Comparison of ENCODE assay signal across 10 cellular contexts in the genomic region with DNA sequence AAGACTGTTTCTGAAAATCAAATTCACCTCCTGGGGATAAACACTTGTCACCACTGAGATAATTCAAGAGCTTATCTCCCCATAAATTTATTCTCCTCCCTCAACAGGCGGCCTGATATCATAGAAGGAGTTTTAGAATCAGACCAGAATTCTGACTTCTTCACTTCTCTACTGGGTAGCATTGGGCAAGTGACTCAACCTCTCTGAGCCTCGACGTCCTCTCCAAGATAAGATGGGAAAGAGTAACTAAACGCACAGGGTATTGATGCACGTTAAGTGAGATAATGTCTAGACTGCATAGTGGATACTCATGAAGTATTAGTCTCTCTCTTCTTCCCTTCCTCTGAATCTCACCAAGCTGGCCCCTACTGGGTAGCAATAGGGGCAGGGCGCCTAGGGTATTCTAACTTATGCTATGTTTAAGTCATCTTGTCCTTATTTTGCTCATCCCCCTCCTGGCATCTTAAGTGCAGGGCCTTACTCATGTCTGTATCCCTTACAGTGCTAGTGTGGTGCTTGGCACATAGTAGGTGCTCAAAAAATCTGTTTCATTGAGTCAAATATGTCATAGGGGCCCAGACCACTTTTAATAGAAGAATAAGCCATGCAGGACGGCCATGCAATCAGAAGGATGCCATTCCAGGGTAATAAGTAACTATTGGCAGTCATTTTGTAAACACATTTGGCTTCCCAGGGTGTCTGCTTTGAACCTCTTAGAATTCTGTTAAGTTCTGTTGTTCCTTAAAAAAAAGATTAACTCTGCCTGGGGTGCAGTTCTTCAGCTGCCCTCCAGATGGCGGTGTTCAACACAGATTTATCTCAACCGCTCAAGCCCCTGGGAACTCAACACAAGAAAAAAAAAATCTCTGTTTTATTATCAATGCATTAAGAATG.
DNase-seq lines count a peak whose midpoint lies in the region; ATAC-seq, FAIRE-seq and TF ChIP-seq lines count a peak whose summit lies in the region.
"Had no signal": no experiment of that assay in that cellular context is flagged by ENCODE, and none has a peak within 500 bp of the region (broad histone marks: within the 10 kb centered on the region; RNA-seq: fewer than 3 reads in every experiment).

No MANE protein-coding gene starts in this region.

- peaks cover 6% of the 10 kb centered on the region for H3K27me3 Mint-ChIP-seq in chondrocyte (ENCODE audit: low read depth)

- no peak overlapping the region for H2BK20ac ChIP-seq in IMR-90 (ENCODE audit: low read depth, low read length)

- H3K56ac ChIP-seq in IMR-90 (ENCODE audit: extremely low read depth, insufficient read depth, low read length): no peak overlapping the region

- no peak overlapping the region for H3K14ac ChIP-seq in IMR-90 (replicated peaks; ENCODE audit: low read depth, low read length)

- H3K4me1 ChIP-seq in IMR-90 (ENCODE audit: control insufficient read depth, insufficient read depth, low read length): no peaks in the 10 kb centered on the region
- H3K4me1 ChIP-seq in RWPE2 (ENCODE audit: insufficient read depth, poor library complexity, severe bottlenecking): no peaks in the 10 kb centered on the region
- no peaks in the 10 kb centered on the region for H3K4me1 ChIP-seq in HepG2 (ENCODE audit: insufficient read depth, low read length)

- H3K36me3 ChIP-seq in IMR-90 (ENCODE audit: control insufficient read depth, insufficient read depth, low read length) (no peaks in the 10 kb centered on the region), RWPE2 (ENCODE audit: low read depth) (no peaks in the 10 kb centered on the region), HepG2 (replicated peaks in 1 of 2; ENCODE audit: control insufficient read depth in 1 of 2, insufficient read depth in 2 of 2, low read length in 2 of 2) (no peaks in the 10 kb centered on the region)
- H3K36me3 ChIP-seq: BLaER1 treated with 17β-estradiol and CSF1 and Interleukin-3, amounts not matched to agents 10 nM and 100 nM had no signal

- no peak overlapping the region for H3K4ac ChIP-seq in IMR-90 (ENCODE audit: low read depth, low read length)

- TF ChIP-seq EP300 in HepG2 (IDR thresholded peaks at IDR 0.05; ENCODE audit: low read depth in 2 of 2, low read length in 2 of 2): no peak
- TF ChIP-seq EP300 in HepG2 (CRISPR knock-in tag; IDR thresholded peaks at IDR 0.05; ENCODE audit: borderline replicate concordance): no peak

- no TSS peak for BruUV-seq in IMR-90 (replicated peaks; lab: Mats Ljungman, UMichigan)
- BruUV-seq in HepG2 (replicated peaks; lab: Mats Ljungman, UMichigan): no TSS peak

- H2BK15ac ChIP-seq in IMR-90 (ENCODE audit: low read depth, low read length): no peak overlapping the region

- TF ChIP-seq RAD21 in IMR-90 (IDR thresholded peaks at IDR 0.05; ENCODE audit: low read length): peak; percentile 54
- TF ChIP-seq RAD21 in HepG2 (CRISPR knock-in tag; IDR thresholded peaks at IDR 0.05): no peak

- CTCF ChIA-PET in IMR-90 (lab: Yijun Ruan, JAX) (interaction anchor here (0.6 to 1.5 kb wide), 14 partner anchors 9 to 1149 kb away, joined by 3 to 6 read pairs (median 3); no protein-coding TSS in a partner anchor), HepG2 (lab: Yijun Ruan, JAX; ENCODE audit: low intra/inter-chr PET ratio, low total read pairs) (interaction anchor here (0.7 to 3.0 kb wide), 2 partner anchors 366 to 367 kb away, joined by 3 to 25 read pairs; no protein-coding TSS in a partner anchor)

- H3K79me1 ChIP-seq in IMR-90 (ENCODE audit: low read depth in 1 of 2, low read length in 2 of 2): no peaks in the 10 kb centered on the region

- dilution Hi-C loops in IMR-90 (cut with HindIII; ENCODE audit: low sequenced_read_pairs, unreplicated experiment): no loop called here

- H4K5ac ChIP-seq in IMR-90 (ENCODE audit: low read depth, low read length): no peak overlapping the region

- H2AFZ ChIP-seq in IMR-90 (replicated peaks; ENCODE audit: low read length, poor library complexity) (no peak overlapping the region), HepG2 (ENCODE audit: low read length) (no peak overlapping the region)

- in situ Hi-C loops in IMR-90 (cut with MboI; ENCODE audit: low sequenced_read_pairs) (loop anchor here (10.0 kb wide), 1 partner anchor 586 kb away; the partner anchor contains the start of gene CCL1), HepG2 (cut with HindIII; ENCODE audit: extremely low pct_ligation_motif_present, low pct_unique_long_range_greater_than_20kb) (loop anchor here (5.0 to 10.0 kb wide), 2 partner anchors 166 to 369 kb away; no protein-coding TSS in a partner anchor)

- H4K8ac ChIP-seq in IMR-90 (ENCODE audit: low read depth in 2 of 2, low read length in 2 of 2): no peak overlapping the region

- H3K4me2 ChIP-seq in IMR-90 (ENCODE audit: low read depth, low read length) (no peak overlapping the region), HepG2 (ENCODE audit: low read depth, low read length) (no peak overlapping the region)
- H3K4me2 ChIP-seq: BLaER1 treated with 17β-estradiol and CSF1 and Interleukin-3, amounts not matched to agents 10 nM and 100 nM had no signal

- H3K79me2 ChIP-seq in HepG2 (ENCODE audit: insufficient read depth, low read length): no peaks in the 10 kb centered on the region

- H2AK9ac ChIP-seq in IMR-90 (replicated peaks; ENCODE audit: low read depth, low read length, poor library complexity): no peak overlapping the region

- H3K27me3 ChIP-seq in IMR-90 (ENCODE audit: control insufficient read depth, insufficient read depth, low read length): peaks cover 2% of the 10 kb centered on the region; the same call in 1 of the 2 replicates
- H3K27me3 ChIP-seq in RWPE2 (ENCODE audit: insufficient read depth, poor library complexity, severe bottlenecking): peaks cover 2% of the 10 kb centered on the region
- peaks cover 0 to 3% of the 10 kb centered on the region in 2 experiments; a peak in 1 of 5 replicates for H3K27me3 ChIP-seq in HepG2 (ENCODE audit: control insufficient read depth in 1 of 2, insufficient read depth in 2 of 2, low read length in 2 of 2)
- H3K27me3 ChIP-seq: BLaER1 treated with 17β-estradiol and CSF1 and Interleukin-3, amounts not matched to agents 10 nM and 100 nM had no signal

- TF ChIP-seq CTCF in IMR-90 (conservative IDR thresholded peaks at IDR 0.05; ENCODE audit: low read depth, low read length) (peak; percentile 89), RWPE2 (IDR thresholded peaks at IDR 0.05; ENCODE audit: poor library complexity, severe bottlenecking) (peak; percentile 86), chondrocyte (IDR thresholded peaks at IDR 0.05) (peak; percentile 90), HepG2 (CRISPR knock-in tag; IDR thresholded peaks at IDR 0.05) (peak; percentile 66)

- POLR2A ChIA-PET in IMR-90 (lab: Charles Lee; ENCODE audit: unreplicated experiment): no interaction called here
- POLR2A ChIA-PET in HepG2 (lab: Yijun Ruan, JAX): no interaction called here

- no peak overlapping the region for H3K4me3 Mint-ChIP-seq in chondrocyte (ENCODE audit: unreplicated experiment)
- H3K4me3 Mint-ChIP-seq: dendritic cell treated with granulocyte-macrophage colony-stimulating factor and Interleukin-4, amounts not matched to agents 40 ng/mL and 50 ng/mL, for 4 days had no signal

- H3K36me3 Mint-ChIP-seq in chondrocyte (ENCODE audit: low read depth): no peaks in the 10 kb centered on the region

- no peaks in the 10 kb centered on the region for H3K9me3 ChIP-seq in IMR-90 (ENCODE audit: control insufficient read depth, insufficient read depth, low read length)
- H3K9me3 ChIP-seq in RWPE2 (ENCODE audit: severe bottlenecking): no peaks in the 10 kb centered on the region
- no peaks in the 10 kb centered on the region for H3K9me3 ChIP-seq in HepG2 (ENCODE audit: low read length)
- H3K9me3 ChIP-seq: BLaER1 treated with 17β-estradiol and CSF1 and Interleukin-3, amounts not matched to agents 10 nM and 100 nM had no signal

- H3K4me3 ChIP-seq in IMR-90 (ENCODE audit: insufficient read depth, low read depth, low read length): no peak overlapping the region
- no peak overlapping the region for H3K4me3 ChIP-seq in RWPE2 (ENCODE audit: severe bottlenecking)
- H3K4me3 ChIP-seq in HepG2 (replicated peaks in 1 of 3; ENCODE audit: insufficient read depth in 1 of 3, low read depth in 2 of 3, low read length in 3 of 3): no peak overlapping the region
- H3K4me3 ChIP-seq: BLaER1 treated with 17β-estradiol and CSF1 and Interleukin-3, amounts not matched to agents 10 nM and 100 nM had no signal

- no peak overlapping the region for H4K91ac ChIP-seq in IMR-90 (ENCODE audit: insufficient read depth, low read depth, low read length)

- no peak overlapping the region for H3K27ac Mint-ChIP-seq in chondrocyte (ENCODE audit: unreplicated experiment)
- H3K27ac Mint-ChIP-seq: dendritic cell treated with granulocyte-macrophage colony-stimulating factor and Interleukin-4, amounts not matched to agents 40 ng/mL and 50 ng/mL, for 4 days had no signal

- H3K9me3 Mint-ChIP-seq in chondrocyte (ENCODE audit: low read depth): no peaks in the 10 kb centered on the region
- H3K9me3 Mint-ChIP-seq: dendritic cell treated with granulocyte-macrophage colony-stimulating factor and Interleukin-4, amounts not matched to agents 40 ng/mL and 50 ng/mL, for 4 days had no signal

- H3K9ac ChIP-seq in IMR-90 (ENCODE audit: low read depth, low read length) (no peak overlapping the region), HepG2 (ENCODE audit: insufficient read depth, low read depth, low read length) (no peak overlapping the region)
- H3K9ac ChIP-seq: BLaER1 treated with 17β-estradiol and CSF1 and Interleukin-3, amounts not matched to agents 10 nM and 100 nM had no signal

- no peaks in the 10 kb centered on the region for H3K9me1 ChIP-seq in IMR-90 (ENCODE audit: insufficient read depth, low read length)

- H3K27ac ChIP-seq in IMR-90 (ENCODE audit: insufficient read depth, low read length): no peak overlapping the region
- no peak overlapping the region for H3K27ac ChIP-seq in RWPE2 (ENCODE audit: poor library complexity, severe bottlenecking)
- H3K27ac ChIP-seq in HepG2 (ENCODE audit: extremely low read length, insufficient read depth, low read length): no peak overlapping the region
- H3K27ac ChIP-seq: BLaER1 treated with 17β-estradiol and CSF1 and Interleukin-3, amounts not matched to agents 10 nM and 100 nM had no signal

- H2BK120ac ChIP-seq in IMR-90 (ENCODE audit: low read depth, low read length): no peak overlapping the region

- no peak overlapping the region for H3K23ac ChIP-seq in IMR-90 (ENCODE audit: low read depth, low read length)

- TF ChIP-seq POLR2A in IMR-90 (IDR thresholded peaks at IDR 0.05; ENCODE audit: low read depth, low read length): no peak
- no peak for TF ChIP-seq POLR2A in HepG2 (IDR thresholded peaks at IDR 0.05; ENCODE audit: insufficient read depth in 1 of 2, low read depth in 2 of 2, low read length in 2 of 2)

- no peaks in the 10 kb centered on the region for H3K4me1 Mint-ChIP-seq in chondrocyte (ENCODE audit: low read depth)

- DNase-seq in NCI-H1436 (lab: John Stamatoyannopoulos, UW) (peak; percentile 21), NCI-H1436 treated with DMSO at 0.1 percent for 48 hours (lab: John Stamatoyannopoulos, UW) (no peak), IMR-90 (peak; percentile 69), RWPE2 (ENCODE audit: low spot score) (no peak), chondrocyte (ENCODE audit: low spot score) (no peak), HepG2 (ENCODE audit: low spot score) (peak; percentile 33)
- peak; percentile 3 to 4 for DNase-seq in stimulated activated CD8-positive, alpha-beta memory T cell treated with anti-CD3 and anti-CD28 coated beads, Interleukin-15, amount 100 ng/mL, for 48 hours (ENCODE audit: low read depth in 2 of 2)

- no CpG with 5 or more reads among the region's 9 CpGs for WGBS in IMR-90 (ENCODE audit: extremely low coverage in 2 of 2, insufficient read length in 1 of 2), 2 experiments
- 22% methylated on average over 9 of the region's 9 CpGs for WGBS in HepG2 (ENCODE audit: low lambda C conversion rate)

- intact Hi-C loops in IMR-90 (cut with micrococcal nuclease): loop anchor here (1.0 to 2.0 kb wide), 4 partner anchors 385 to 583 kb away; no protein-coding TSS in a partner anchor
- intact Hi-C loops in HepG2 (cut with micrococcal nuclease; ENCODE audit: unreplicated experiment): no loop called here

- no peak overlapping the region for H3K18ac ChIP-seq in IMR-90 (ENCODE audit: low read depth, low read length)

- H4K20me1 ChIP-seq in IMR-90 (ENCODE audit: insufficient read depth, low read length) (no peaks in the 10 kb centered on the region), HepG2 (ENCODE audit: insufficient read depth, low read length) (no peaks in the 10 kb centered on the region)
- H4K20me1 ChIP-seq: BLaER1 treated with 17β-estradiol and CSF1 and Interleukin-3, amounts not matched to agents 10 nM and 100 nM had no signal

- no peak overlapping the region for H2AK5ac ChIP-seq in IMR-90 (ENCODE audit: low read depth, low read length)

- H2BK5ac ChIP-seq in IMR-90 (ENCODE audit: low read depth, low read length, poor library complexity, severe bottlenecking): no peak overlapping the region

- peak; percentile 97 for ATAC-seq in IMR-90 (ENCODE audit: low read depth)
- no peak for ATAC-seq in RWPE2 (ENCODE audit: low read depth)
- peak; percentile 31; the same call in 1 of the 3 replicates for ATAC-seq in HepG2
- ATAC-seq in HG03565 (IDR thresholded peaks at IDR 0.05; ENCODE audit: unreplicated experiment): no peak

- peak; percentile 60 for FAIRE-seq in HepG2 (lab: Jason Lieb, UNC)

Comparison
In these comparisons a context has a peak if more than half of its experiments do, and no peak if none do; other contexts are left out.
1. DNase-seq: peak in NCI-H1436 (single experiment), IMR-90 (single experiment), HepG2 (single experiment) and stimulated activated CD8-positive, alpha-beta memory T cell treated with anti-CD3 and anti-CD28 coated beads, Interleukin-15, amount 100 ng/mL, for 48 hours (2 of 2); none in NCI-H1436 treated with DMSO at 0.1 percent for 48 hours (single experiment), RWPE2 (single experiment) and chondrocyte (single experiment).
2. ATAC-seq: peak in IMR-90 (single experiment) and HepG2 (single experiment); none in RWPE2 (single experiment) and HG03565 (single experiment).
3. Peak in every context shown above with its lines, with median percentiles within 50 percentile points of each other: CTCF ChIP-seq.